ENCODE assay signal across 10 cellular contexts in the genomic region with DNA sequence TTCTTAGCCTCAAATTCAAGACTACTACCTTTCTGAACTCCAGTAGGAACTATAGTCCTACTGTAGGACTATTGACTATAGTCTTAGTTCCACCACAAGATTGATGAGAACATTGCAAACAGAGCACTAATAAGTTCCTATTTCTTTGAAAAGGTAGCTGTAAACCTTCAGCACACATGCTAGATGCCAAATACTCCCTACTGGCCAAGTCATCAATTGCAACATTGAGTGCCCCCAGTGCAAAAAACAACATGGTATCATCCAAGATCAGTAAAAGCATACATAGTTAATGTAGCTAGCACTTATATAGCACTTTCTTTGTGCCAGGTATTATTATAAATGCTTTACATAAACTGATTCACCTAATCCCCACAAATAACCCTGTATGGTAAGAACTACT.
A peak's percentile ranks its signal among the peaks of the same experiment; 100 is the strongest.
DNase-seq lines count a peak whose midpoint lies in the region; ATAC-seq and TF ChIP-seq lines count a peak whose summit lies in the region.
"Had no signal": no experiment of that assay in that cellular context is flagged by ENCODE, and none has a peak within 500 bp of the region (broad histone marks: within the 10 kb centered on the region; RNA-seq: fewer than 3 reads in every experiment).

No MANE protein-coding gene starts in this region.

- POLR2A ChIA-PET in activated CD8-positive, alpha-beta T cell treated with anti-CD3 and anti-CD28 coated beads for 36 hours (lab: Charles Lee), result interaction anchor here (0.8 to 6.4 kb wide), 9 partner anchors 46 to 71 kb away, joined by 3 to 139 read pairs (median 6); no protein-coding TSS in a partner anchor
- POLR2A ChIA-PET in activated CD8-positive, alpha-beta T cell treated with anti-CD3 and anti-CD28 coated beads, Interleukin-2, amount 10 ng/mL, durations not matched to agents 7 days and 5 days (lab: Charles Lee), result interaction anchor here (0.7 to 1.4 kb wide), 3 partner anchors 12 to 55 kb away, joined by 3 to 9 read pairs (median 4); no protein-coding TSS in a partner anchor

- peaks cover 17% of the 10 kb centered on the region for H3K9me3 Mint-ChIP-seq in activated CD8-positive, alpha-beta T cell treated with anti-CD3 and anti-CD28 coated beads for 36 hours
- no peaks in the 10 kb centered on the region for H3K9me3 Mint-ChIP-seq in activated CD8-positive, alpha-beta T cell treated with anti-CD3 and anti-CD28 coated beads, Interleukin-2, amount 10 ng/mL, durations not matched to agents 7 days and 5 days (ENCODE audit: insufficient read depth)
- H3K9me3 Mint-ChIP-seq in GM23338, result no peaks in the 10 kb centered on the region; the same call in 2 of the 3 replicates
- H3K9me3 Mint-ChIP-seq in neural progenitor cell, result no peaks in the 10 kb centered on the region

- 0 out of 2 replicates have a peak, but pooled peaks cover 6% of the 10 kb centered on the region for H3K9me2 ChIP-seq in GM23338 (ENCODE audit: insufficient read depth)

- H2AFZ ChIP-seq in GM23338, result no peak overlapping the region
- H2AFZ ChIP-seq in neural progenitor cell (replicated peaks), result no peak overlapping the region

- TF ChIP-seq CTCF in activated CD8-positive, alpha-beta T cell treated with anti-CD3 and anti-CD28 coated beads for 36 hours (IDR thresholded peaks at IDR 0.05), result peak; percentile 28
- TF ChIP-seq CTCF in GM23338 (conservative IDR thresholded peaks at IDR 0.05; ENCODE audit: low read depth in 2 of 2), result 0 out of 4 replicates have a peak, but pooled peaks have one; percentile 7 to 21
- TF ChIP-seq CTCF in neural progenitor cell (IDR thresholded peaks at IDR 0.05), result peak; percentile 26

- intact Hi-C loops in activated CD8-positive, alpha-beta T cell treated with anti-CD3 and anti-CD28 coated beads for 36 hours (cut with micrococcal nuclease), result no loop called here

- no peak overlapping the region for H3K9ac ChIP-seq in neural progenitor cell

- no peaks in the 10 kb centered on the region for H3K27me3 Mint-ChIP-seq in activated CD8-positive, alpha-beta T cell treated with anti-CD3 and anti-CD28 coated beads for 36 hours
- no peaks in the 10 kb centered on the region for H3K27me3 Mint-ChIP-seq in activated CD8-positive, alpha-beta T cell treated with anti-CD3 and anti-CD28 coated beads, Interleukin-2, amount 10 ng/mL, durations not matched to agents 7 days and 5 days (ENCODE audit: low read depth)
- no peaks in the 10 kb centered on the region for H3K27me3 Mint-ChIP-seq in GM23338 (ENCODE audit: insufficient read depth, low read depth, poor library complexity)
- peaks cover 2% of the 10 kb centered on the region for H3K27me3 Mint-ChIP-seq in neural progenitor cell (ENCODE audit: insufficient read depth, low read depth)
- H3K27me3 Mint-ChIP-seq: T-cell had no signal

- no peaks in the 10 kb centered on the region for H3K79me2 ChIP-seq in GM23338 (replicated peaks; ENCODE audit: insufficient read depth)
- H3K79me2 ChIP-seq in neural progenitor cell (ENCODE audit: low read depth), result no peaks in the 10 kb centered on the region

- peak overlapping the region; percentile 55 for H3K27ac Mint-ChIP-seq in activated CD8-positive, alpha-beta T cell treated with anti-CD3 and anti-CD28 coated beads for 36 hours
- H3K27ac Mint-ChIP-seq in activated CD8-positive, alpha-beta T cell treated with anti-CD3 and anti-CD28 coated beads, Interleukin-2, amount 10 ng/mL, durations not matched to agents 7 days and 5 days, result no peak overlapping the region
- H3K27ac Mint-ChIP-seq in GM23338 (no peak overlapping the region), neural progenitor cell (no peak overlapping the region)
- H3K27ac Mint-ChIP-seq: T-cell had no signal

- CTCF ChIA-PET in activated CD8-positive, alpha-beta T cell treated with anti-CD3 and anti-CD28 coated beads for 36 hours (lab: Charles Lee), result interaction anchor here (0.7 to 3.5 kb wide), 7 partner anchors 12 to 85 kb away, joined by 3 to 20 read pairs (median 5); no protein-coding TSS in a partner anchor
- CTCF ChIA-PET in activated CD8-positive, alpha-beta T cell treated with anti-CD3 and anti-CD28 coated beads, Interleukin-2, amount 10 ng/mL, durations not matched to agents 7 days and 5 days (lab: Charles Lee), result interaction anchor here (0.7 to 2.6 kb wide), 14 partner anchors 9 to 100 kb away, joined by 3 to 15 read pairs (median 5); no protein-coding TSS in a partner anchor

- DNase-seq in activated CD8-positive, alpha-beta T cell treated with anti-CD3 and anti-CD28 coated beads for 36 hours, result peak; percentile 46
- no peak for DNase-seq in activated CD8-positive, alpha-beta T cell treated with anti-CD3 and anti-CD28 coated beads, Interleukin-2, amount 10 ng/mL, durations not matched to agents 7 days and 5 days
- DNase-seq in GM23338 (ENCODE audit: low spot score), result peak; percentile 39
- peak; percentile 45 for DNase-seq in LHCN-M2 (ENCODE audit: low read depth)
- DNase-seq in neural progenitor cell (ENCODE audit: low spot score), result no peak
- DNase-seq in NCI-H345 treated with DMSO at 0.1 percent for 48 hours (lab: John Stamatoyannopoulos, UW; ENCODE audit: unreplicated experiment), result no peak
- DNase-seq in NCI-H1436 treated with DMSO at 0.1 percent for 48 hours (lab: John Stamatoyannopoulos, UW), result no peak
- DNase-seq: MG63, T-cell had no signal

- no peaks in the 10 kb centered on the region for H3K9me3 ChIP-seq in neural progenitor cell (ENCODE audit: low read depth)
- H3K9me3 ChIP-seq: MG63 had no signal

- H3K27me3 ChIP-seq in GM23338 (ENCODE audit: insufficient read depth) (no peaks in the 10 kb centered on the region), neural progenitor cell (no peaks in the 10 kb centered on the region)
- H3K27me3 ChIP-seq: MG63 had no signal

- peaks cover 63% of the 10 kb centered on the region for H3K4me1 Mint-ChIP-seq in activated CD8-positive, alpha-beta T cell treated with anti-CD3 and anti-CD28 coated beads for 36 hours (ENCODE audit: low read depth)
- peaks cover 30% of the 10 kb centered on the region for H3K4me1 Mint-ChIP-seq in activated CD8-positive, alpha-beta T cell treated with anti-CD3 and anti-CD28 coated beads, Interleukin-2, amount 10 ng/mL, durations not matched to agents 7 days and 5 days (ENCODE audit: low read depth)
- H3K4me1 Mint-ChIP-seq in GM23338 (peaks cover 4% of the 10 kb centered on the region; the same call in 1 of the 3 replicates), neural progenitor cell (no peaks in the 10 kb centered on the region)

- H3K27ac ChIP-seq in GM23338 (ENCODE audit: low read depth) (no peak overlapping the region), neural progenitor cell (no peak overlapping the region)

- H3K36me3 ChIP-seq in GM23338 (ENCODE audit: insufficient read depth) (no peaks in the 10 kb centered on the region), neural progenitor cell (no peaks in the 10 kb centered on the region)
- H3K36me3 ChIP-seq: MG63 had no signal

- H4K20me1 ChIP-seq in GM23338 (replicated peaks; ENCODE audit: insufficient read depth) (no peaks in the 10 kb centered on the region), neural progenitor cell (ENCODE audit: low read depth) (no peaks in the 10 kb centered on the region)

- H3K4me1 ChIP-seq in GM23338 (ENCODE audit: insufficient read depth) (0 out of 2 replicates have a peak, but pooled peaks cover 3% of the 10 kb centered on the region), neural progenitor cell (no peaks in the 10 kb centered on the region)

- peaks cover 51% of the 10 kb centered on the region for H3K36me3 Mint-ChIP-seq in activated CD8-positive, alpha-beta T cell treated with anti-CD3 and anti-CD28 coated beads for 36 hours (ENCODE audit: low read depth)
- peaks cover 5% of the 10 kb centered on the region for H3K36me3 Mint-ChIP-seq in activated CD8-positive, alpha-beta T cell treated with anti-CD3 and anti-CD28 coated beads, Interleukin-2, amount 10 ng/mL, durations not matched to agents 7 days and 5 days (ENCODE audit: low read depth)
- H3K36me3 Mint-ChIP-seq in GM23338 (ENCODE audit: low read depth) (no peaks in the 10 kb centered on the region), neural progenitor cell (peaks cover 2% of the 10 kb centered on the region)
- H3K36me3 Mint-ChIP-seq: T-cell had no signal

- H3K4me2 ChIP-seq in GM23338 (no peak overlapping the region), neural progenitor cell (no peak overlapping the region)

- H3F3A ChIP-seq in GM23338 (replicated peaks; ENCODE audit: low read depth) (no peaks in the 10 kb centered on the region), neural progenitor cell (ENCODE audit: low read depth) (no peaks in the 10 kb centered on the region)

- no peak overlapping the region for H3K4me3 ChIP-seq in GM23338
- no peak overlapping the region for H3K4me3 ChIP-seq in neural progenitor cell
- H3K4me3 ChIP-seq: MG63 had no signal

- ATAC-seq in activated CD8-positive, alpha-beta T cell treated with anti-CD3 and anti-CD28 coated beads for 36 hours, result peak; percentile 43
- ATAC-seq in activated CD8-positive, alpha-beta T cell treated with anti-CD3 and anti-CD28 coated beads, Interleukin-2, amount 10 ng/mL, durations not matched to agents 7 days and 5 days, result no peak
- ATAC-seq in GM23338 (peak; percentile 57), SK-N-SH treated with all-trans-retinoic acid at 6 μM for 48 hours (no peak)

- peak overlapping the region; percentile 50 for H3K4me3 Mint-ChIP-seq in activated CD8-positive, alpha-beta T cell treated with anti-CD3 and anti-CD28 coated beads for 36 hours
- H3K4me3 Mint-ChIP-seq in activated CD8-positive, alpha-beta T cell treated with anti-CD3 and anti-CD28 coated beads, Interleukin-2, amount 10 ng/mL, durations not matched to agents 7 days and 5 days, result no peak overlapping the region
- H3K4me3 Mint-ChIP-seq in GM23338 (no peak overlapping the region), neural progenitor cell (no peak overlapping the region)
- H3K4me3 Mint-ChIP-seq: T-cell had no signal

TF ChIP-seq in GM23338, 12 proteins besides CTCF, POLR2A, EP300 and RAD21 (continues in another document):
- TF ChIP-seq STAT1 (IDR thresholded peaks at IDR 0.05; ENCODE audit: unreplicated experiment) (no peak), EZH2phosphoT487 (IDR thresholded peaks at IDR 0.05; ENCODE audit: unreplicated experiment) (no peak), POLR2AphosphoS5 (IDR thresholded peaks at IDR 0.05; ENCODE audit: low read depth) (no peak), ZNF331 (CRISPR knock-in tag; IDR thresholded peaks at IDR 0.05; ENCODE audit: low read depth) (no peak), JUNB (IDR thresholded peaks at IDR 0.05; ENCODE audit: unreplicated experiment) (no peak), ZNF114 (CRISPR knock-in tag; IDR thresholded peaks at IDR 0.05) (no peak), EZH2 (IDR thresholded peaks at IDR 0.05; ENCODE audit: low read depth, unreplicated experiment) (no peak)

Comparison
In these comparisons a context has a peak if more than half of its experiments do, and no peak if none do; other contexts are left out.
1. ATAC-seq: peak in activated CD8-positive, alpha-beta T cell treated with anti-CD3 and anti-CD28 coated beads for 36 hours (single experiment) and GM23338 (single experiment); none in activated CD8-positive, alpha-beta T cell treated with anti-CD3 and anti-CD28 coated beads, Interleukin-2, amount 10 ng/mL, durations not matched to agents 7 days and 5 days (single experiment) and SK-N-SH treated with all-trans-retinoic acid at 6 μM for 48 hours (single experiment).
2. DNase-seq: peak in activated CD8-positive, alpha-beta T cell treated with anti-CD3 and anti-CD28 coated beads for 36 hours (single experiment), GM23338 (single experiment) and LHCN-M2 (single experiment); none in activated CD8-positive, alpha-beta T cell treated with anti-CD3 and anti-CD28 coated beads, Interleukin-2, amount 10 ng/mL, durations not matched to agents 7 days and 5 days (single experiment), neural progenitor cell (single experiment), NCI-H345 treated with DMSO at 0.1 percent for 48 hours (single experiment) and NCI-H1436 treated with DMSO at 0.1 percent for 48 hours (single experiment).
3. Peak in every context shown above with its lines, with median percentiles within 50 percentile points of each other: CTCF ChIP-seq.